16 cellular contexts compared by ENCODE assay signal in the genomic region with DNA sequence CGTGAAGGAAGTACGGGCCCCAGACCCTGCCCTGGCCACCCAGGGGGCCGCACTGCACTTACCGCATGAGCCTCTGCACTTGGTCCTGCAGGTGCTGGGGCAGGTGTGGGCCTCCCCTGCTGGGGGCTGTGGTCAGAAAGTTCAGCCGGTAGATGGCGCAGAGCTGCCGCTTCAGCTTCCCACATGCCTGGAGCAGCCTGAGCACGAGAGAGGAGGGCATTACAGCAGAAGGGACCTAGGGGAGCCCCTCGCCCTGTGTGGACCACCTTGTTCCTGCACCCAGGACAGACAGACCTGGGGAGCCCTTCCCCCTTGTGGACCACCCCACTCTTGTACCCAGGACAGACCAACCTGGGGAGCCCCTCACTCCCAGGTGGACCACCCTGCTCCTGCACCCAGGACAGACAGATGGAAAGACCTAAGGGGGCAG. TPM values are rescaled to one million over a fixed set of nuclear protein-coding genes. Genes with fewer than 3 reads are reported as not detected.
A peak's percentile ranks its signal among the peaks of the same experiment; 100 is the strongest.
DNase-seq lines count a peak whose midpoint lies in the region; ATAC-seq, FAIRE-seq and TF ChIP-seq lines count a peak whose summit lies in the region.
"Had no signal": no experiment of that assay in that cellular context is flagged by ENCODE, and none has a peak within 500 bp of the region (broad histone marks: within the 10 kb centered on the region; RNA-seq: fewer than 3 reads in every experiment).

No MANE protein-coding gene starts in this region.

- peak; percentile 42; the same call in 1 of the 2 replicates for TF ChIP-seq RAD21 in HCT116 (IDR thresholded peaks at IDR 0.05; ENCODE audit: low read depth)

- intact Hi-C loops in HCT116 (cut with micrococcal nuclease): no loop called here
- intact Hi-C loops in CD4-positive, alpha-beta memory T cell (cut with micrococcal nuclease): no loop called here

- RAD21 ChIA-PET in HCT116 (lab: Charles Lee; ENCODE audit: low non-redundant PET in 1 of 2, low total read pairs in 2 of 2, uncharacterized antibody in 2 of 2, unreplicated experiment in 2 of 2): no interaction called here

- peaks cover 22 to 65% of the 10 kb centered on the region in 2 donors for H3K36me3 Mint-ChIP-seq in CD4-positive, alpha-beta memory T cell

- TF ChIP-seq POLR2A in HCT116 (IDR thresholded peaks at IDR 0.05; ENCODE audit: borderline replicate concordance, extremely low read depth, insufficient read depth, insufficient read length): no peak
- no peak for TF ChIP-seq POLR2A in GM12891 (IDR thresholded peaks at IDR 0.05; ENCODE audit: low read depth, low read length)

- H3K27me3 Mint-ChIP-seq in CD4-positive, alpha-beta memory T cell: no peaks in the 10 kb centered on the region
- H3K27me3 Mint-ChIP-seq: T-cell had no signal

- H2AFZ ChIP-seq in HCT116 (ENCODE audit: low read depth, low read length, poor library complexity, severe bottlenecking): no peak overlapping the region

- H3K4me3 ChIP-seq in HCT116 (replicated peaks in 1 of 2; ENCODE audit: low read depth in 1 of 2, low read length in 2 of 2): no peak overlapping the region
- no peak overlapping the region for H3K4me3 ChIP-seq in CD4-positive, alpha-beta memory T cell (ENCODE audit: low read length in 2 of 2)

- H3K4me1 ChIP-seq in HCT116 (ENCODE audit: control insufficient read depth in 1 of 2, insufficient read depth in 2 of 2, low read length in 2 of 2): no peaks in the 10 kb centered on the region
- no peaks in the 10 kb centered on the region for H3K4me1 ChIP-seq in CD4-positive, alpha-beta memory T cell (ENCODE audit: insufficient read depth, low read length)

- no peaks in the 10 kb centered on the region for H3K79me2 ChIP-seq in HCT116 (ENCODE audit: insufficient read depth, low read length)

- H3K4me2 ChIP-seq in HCT116 (ENCODE audit: low read length): no peak overlapping the region

- H3K4me1 Mint-ChIP-seq in CD4-positive, alpha-beta memory T cell: peaks cover 0 to 3% (median 0%) of the 10 kb centered on the region in 4 donors
- H3K4me1 Mint-ChIP-seq: T-cell had no signal

- H3K27me3 ChIP-seq in HCT116 (ENCODE audit: insufficient read depth, low read length): no peaks in the 10 kb centered on the region
- H3K27me3 ChIP-seq in CD4-positive, alpha-beta memory T cell (ENCODE audit: insufficient read depth, low read length): no peaks in the 10 kb centered on the region

- DNase-seq in COR-L47 (lab: John Stamatoyannopoulos, UW): peak; percentile 26
- DNase-seq in HCT116 (ENCODE audit: low read depth, low spot score): no peak
- DNase-seq in left kidney (ENCODE audit: low read depth, low spot score): peak; percentile 67
- no peak for DNase-seq in NCI-H524 (lab: John Stamatoyannopoulos, UW)
- no peak for DNase-seq in CD4-positive, alpha-beta memory T cell
- DNase-seq in AML-193 (lab: John Stamatoyannopoulos, UW): no peak
- no peak for DNase-seq in GM12891 (ENCODE audit: insufficient read length, low spot score)
- DNase-seq: activated CD4-positive, alpha-beta T cell treated with anti-CD3 and anti-CD28 coated beads, Interleukin-2, amount 50 U/mL, for 48 hours; activated gamma-delta T cell treated with Interleukin-2 at 50 U/mL for 16 hours; caudate nucleus; NCI-H1092; stimulated activated CD4-positive, alpha-beta T cell treated with anti-CD3 and anti-CD28 coated beads, Interleukin-4, amount 100 ng/mL, for 24 hours; stimulated activated naive CD4-positive, alpha-beta T cell treated with Interleukin-2 at 50 U/mL for 16 hours; T-cell had no signal

- no TSS peak for BruUV-seq in HCT116 (replicated peaks; lab: Mats Ljungman, UMichigan)

- POLR2A ChIA-PET in HCT116 (lab: Charles Lee): no interaction called here
- POLR2A ChIA-PET in CD4-positive, alpha-beta memory T cell (lab: Charles Lee; ENCODE audit: partially characterized antibody): no interaction called here

- no peak overlapping the region for H3K4me3 Mint-ChIP-seq in CD4-positive, alpha-beta memory T cell
- H3K4me3 Mint-ChIP-seq: CD14-positive monocyte, T-cell had no signal

- peak; percentile 69 for ATAC-seq in HCT116
- ATAC-seq: T-cell had no signal

- H3K27ac Mint-ChIP-seq in CD4-positive, alpha-beta memory T cell: peak overlapping the region in 1 of 7 donors; percentile 35
- H3K27ac Mint-ChIP-seq: T-cell had no signal

- no peaks in the 10 kb centered on the region for H3K9me3 ChIP-seq in HCT116 (ENCODE audit: control insufficient read depth in 1 of 2, insufficient read depth in 1 of 2, low read depth in 1 of 2, low read length in 2 of 2)
- no peaks in the 10 kb centered on the region for H3K9me3 ChIP-seq in CD4-positive, alpha-beta memory T cell (ENCODE audit: control insufficient read depth in 1 of 2, low read length in 2 of 2)

- peaks cover 0 to 7% of the 10 kb centered on the region in 2 experiments; a peak in 3 of 4 replicates for H3K36me3 ChIP-seq in HCT116 (ENCODE audit: control insufficient read depth in 1 of 2, insufficient read depth in 2 of 2, low read length in 2 of 2)
- peaks cover 34% of the 10 kb centered on the region for H3K36me3 ChIP-seq in CD4-positive, alpha-beta memory T cell (ENCODE audit: insufficient read depth, low read length)

- CTCF ChIA-PET in HCT116 (lab: Charles Lee): interaction anchor here (0.6 to 3.5 kb wide), 5 partner anchors 9 to 966 kb away, joined by 3 to 22 read pairs (median 4); a partner anchor contains a TSS
- CTCF ChIA-PET in CD4-positive, alpha-beta memory T cell (lab: Charles Lee; ENCODE audit: partially characterized antibody): interaction anchor here (3.0 kb wide), 1 partner anchor 12 kb away, joined by 26 read pairs; no protein-coding TSS in a partner anchor

- H3K9me2 ChIP-seq in HCT116 (ENCODE audit: insufficient read depth): no peaks in the 10 kb centered on the region

- peak in 2 of 3 experiments; percentile 48 to 55; a peak in 4 of 6 replicates for TF ChIP-seq CTCF in HCT116 (IDR thresholded peaks at IDR 0.05 in 2 of 3, conservative IDR thresholded peaks at IDR 0.05 in 1 of 3; ENCODE audit: borderline replicate concordance in 1 of 3, insufficient read depth in 1 of 3, low read depth in 2 of 3, low read length in 2 of 3)
- TF ChIP-seq CTCF in VCaP (conservative IDR thresholded peaks at IDR 0.05): peak; percentile 27

- H3K9ac ChIP-seq in HCT116 (ENCODE audit: low read length): no peak overlapping the region

- H4K20me1 ChIP-seq in HCT116 (ENCODE audit: insufficient read depth): no peaks in the 10 kb centered on the region

- no peaks in the 10 kb centered on the region for H3K9me3 Mint-ChIP-seq in CD4-positive, alpha-beta memory T cell
- H3K9me3 Mint-ChIP-seq: CD14-positive monocyte, T-cell had no signal

- H3K27ac ChIP-seq in HCT116 (ENCODE audit: low read depth, low read length) (no peak overlapping the region), VCaP (no peak overlapping the region)
- no peak overlapping the region for H3K27ac ChIP-seq in CD4-positive, alpha-beta memory T cell (ENCODE audit: low read depth, low read length)

- FAIRE-seq in GM12891 (lab: Jason Lieb, UNC): no peak

TF ChIP-seq in HCT116, 20 proteins besides CTCF, POLR2A, EP300 and RAD21 (continues in another document):
- TF ChIP-seq YY1 (IDR thresholded peaks at IDR 0.05; ENCODE audit: extremely low read depth, insufficient replicate concordance, low read depth, low read length): no peak
- no peak for TF ChIP-seq JUND (IDR thresholded peaks at IDR 0.05)
- TF ChIP-seq CEBPB (IDR thresholded peaks at IDR 0.05; ENCODE audit: low read depth): no peak
- TF ChIP-seq SIN3A (IDR thresholded peaks at IDR 0.05; ENCODE audit: low read depth): no peak
- TF ChIP-seq, protein P1, sequence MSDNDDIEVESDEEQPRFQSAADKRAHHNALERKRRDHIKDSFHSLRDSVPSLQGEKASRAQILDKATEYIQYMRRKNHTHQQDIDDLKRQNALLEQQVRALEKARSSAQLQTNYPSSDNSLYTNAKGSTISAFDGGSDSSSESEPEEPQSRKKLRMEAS (IDR thresholded peaks at IDR 0.05): no peak
- TF ChIP-seq EGR1 (IDR thresholded peaks at IDR 0.05; ENCODE audit: low read depth): no peak
- TF ChIP-seq CBX3 (IDR thresholded peaks at IDR 0.05; ENCODE audit: low read depth): no peak
- no peak for TF ChIP-seq TCF7L2 (IDR thresholded peaks at IDR 0.05; ENCODE audit: borderline replicate concordance, extremely low read depth, insufficient read depth, insufficient read length)
- no peak for TF ChIP-seq POLR2AphosphoS5 (IDR thresholded peaks at IDR 0.05; ENCODE audit: low read depth, low read length)
- TF ChIP-seq EZH2 (IDR thresholded peaks at IDR 0.05): no peak
- no peak for TF ChIP-seq EZH2phosphoT487 (IDR thresholded peaks at IDR 0.05; ENCODE audit: borderline replicate concordance)

TF ChIP-seq in GM12891, 5 proteins besides CTCF, POLR2A, EP300 and RAD21:
- TF ChIP-seq TAF1 (IDR thresholded peaks at IDR 0.05; ENCODE audit: low read depth, low read length) (no peak), PAX5 (IDR thresholded peaks at IDR 0.05; ENCODE audit: insufficient read depth, low read length, severe bottlenecking) (no peak), SPI1 (IDR thresholded peaks at IDR 0.05; ENCODE audit: low read depth, low read length) (no peak), POLR2AphosphoS5 (IDR thresholded peaks at IDR 0.05; ENCODE audit: low read depth, low read length) (no peak)

RNA-seq across cellular contexts. Expression of a gene that starts 8.7 kb away (rescaled TPM):
- total RNA-seq in HCT116 (2021; ENCODE audit: unreplicated experiment): 14.2 TPM
- polyA plus RNA-seq in HCT116 (2012): 8.3 and 9.5 TPM in 2 replicates
- total RNA-seq in CD4-positive, alpha-beta memory T cell: 10 to 100 TPM; 36.2 to 36.6 TPM
- polyA plus RNA-seq in CD4-positive, alpha-beta memory T cell: 1 to 10 TPM in 1 of 2 donors, under 1 TPM in 1; 0.98 to 2.8 TPM
- 4.9 TPM for polyA plus RNA-seq in GM12891 (2012; ENCODE audit: low read depth, missing spikeins)

RNA-seq across cellular contexts. Expression of a gene that starts 23.0 kb away (rescaled TPM):
- total RNA-seq in HCT116 (2021; ENCODE audit: unreplicated experiment): 64.3 TPM
- 57.4 and 57.5 TPM in 2 replicates for polyA plus RNA-seq in HCT116 (2012)
- 100 to 1,000 TPM; 106 to 115 TPM for total RNA-seq in CD4-positive, alpha-beta memory T cell
- polyA plus RNA-seq in CD4-positive, alpha-beta memory T cell: 10 to 100 TPM; 72.0 to 76.7 TPM
- polyA plus RNA-seq in GM12891 (2012; ENCODE audit: low read depth, missing spikeins): 44.0 TPM

Comparison
In these comparisons a context has a peak if more than half of its experiments do, and no peak if none do; other contexts are left out.
1. DNase-seq: peak in COR-L47 (single experiment) and left kidney (single experiment); none in HCT116 (single experiment), NCI-H524 (0 of 2), CD4-positive, alpha-beta memory T cell (0 of 5), AML-193 (0 of 2) and GM12891 (single experiment).